Comparison of ENCODE assay signal across 17 cellular contexts in genomic region chr5:63155310-63155631, GRCh38.
DNase-seq lines count a peak whose midpoint lies in the region; ATAC-seq, FAIRE-seq and TF ChIP-seq lines count a peak whose summit lies in the region.
"Had no signal": no experiment of that assay in that cellular context is flagged by ENCODE, and none has a peak within 500 bp of the region (broad histone marks: within the 10 kb centered on the region; RNA-seq: fewer than 3 reads in every experiment).

No MANE protein-coding gene starts in this region.

- H3K27ac Mint-ChIP-seq in Calu3 (ENCODE audit: unreplicated experiment) (peak overlapping the region; percentile 92), type B pancreatic cell (peak overlapping the region; percentile 90)
- H3K27ac Mint-ChIP-seq: CD4-positive, CD25-positive, alpha-beta regulatory T cell; GM23338; IgD-negative memory B cell had no signal

- WGBS in A549 (ENCODE audit: missing lambda C conversion rate), result 7% methylated on average over 2 of the region's 2 CpGs

- DNase-seq in A549 (ENCODE audit: low read depth in 1 of 2, low spot score in 1 of 2) (no peak), Calu3 (no peak), kidney tubule cell (ENCODE audit: low spot score) (peak; percentile 2), type B pancreatic cell (ENCODE audit: extremely low spot score, unreplicated experiment) (no peak), T1000 (lab: John Stamatoyannopoulos, UW) (no peak)
- DNase-seq in activated T-cell treated with anti-CD3 and anti-CD28 coated beads, Interleukin-2, amount 50 U/mL, for 4 hours, result no peak
- DNase-seq: ACHN; BE2C; C1 segment of cervical spinal cord; CD4-positive, CD25-positive, alpha-beta regulatory T cell; DMS79 treated with DMSO at 0.1 percent for 48 hours; GF-D8; HCEC 1CT had no signal

- H3K4me2 ChIP-seq in A549, result no peak overlapping the region
- H3K4me2 ChIP-seq: GM23338 had no signal

- no peaks in the 10 kb centered on the region for H3K36me3 Mint-ChIP-seq in Calu3 (ENCODE audit: insufficient read depth, unreplicated experiment)
- no peaks in the 10 kb centered on the region for H3K36me3 Mint-ChIP-seq in type B pancreatic cell
- H3K36me3 Mint-ChIP-seq in activated T-cell treated with anti-CD3 and anti-CD28 coated beads, Interleukin-2, amount 50 U/mL, for 4 hours (ENCODE audit: insufficient read depth), result no peaks in the 10 kb centered on the region
- H3K36me3 Mint-ChIP-seq: CD4-positive, CD25-positive, alpha-beta regulatory T cell; IgD-negative memory B cell had no signal

- BruUV-seq in Calu3 (replicated peaks; lab: Mats Ljungman, UMichigan), result no TSS peak

- H3K4me3 ChIP-seq in A549, result no peak overlapping the region
- H3K4me3 ChIP-seq: GM23338 had no signal

- H3K9me3 Mint-ChIP-seq in Calu3 (ENCODE audit: low read depth, unreplicated experiment), result no peaks in the 10 kb centered on the region
- no peaks in the 10 kb centered on the region for H3K9me3 Mint-ChIP-seq in type B pancreatic cell
- no peaks in the 10 kb centered on the region for H3K9me3 Mint-ChIP-seq in activated T-cell treated with anti-CD3 and anti-CD28 coated beads, Interleukin-2, amount 50 U/mL, for 4 hours

- FAIRE-seq in A549 (lab: Jason Lieb, UNC), result peak; percentile 77
- FAIRE-seq: H54, HTR-8/SVneo had no signal

- no peaks in the 10 kb centered on the region for H3K4me1 ChIP-seq in A549
- H3K4me1 ChIP-seq: BE2C had no signal

- TF ChIP-seq CTCF in A549 (IDR thresholded peaks at IDR 0.05) (no peak), Calu3 (IDR thresholded peaks at IDR 0.05; ENCODE audit: unreplicated experiment) (no peak), type B pancreatic cell (conservative IDR thresholded peaks at IDR 0.05) (no peak)

- H3K27ac ChIP-seq in A549, result no peak overlapping the region

- CTCF ChIA-PET in A549 (lab: Yijun Ruan, JAX) (interaction anchor here (1.2 kb wide), 1 partner anchor 11 kb away, joined by 4 read pairs; no protein-coding TSS in a partner anchor), Calu3 (lab: Charles Lee) (no interaction called here)

- H3K9me3 ChIP-seq in A549, result no peaks in the 10 kb centered on the region
- H3K9me3 ChIP-seq: BE2C had no signal

- H3K4me3 Mint-ChIP-seq in Calu3 (ENCODE audit: low read depth, unreplicated experiment) (peak overlapping the region; percentile 62), type B pancreatic cell (peak overlapping the region; percentile 65)
- no peak overlapping the region for H3K4me3 Mint-ChIP-seq in activated T-cell treated with anti-CD3 and anti-CD28 coated beads, Interleukin-2, amount 50 U/mL, for 4 hours
- H3K4me3 Mint-ChIP-seq: CD4-positive, CD25-positive, alpha-beta regulatory T cell; GM23338; IgD-negative memory B cell had no signal

- no peak for ATAC-seq in A549
- no peak for ATAC-seq in activated T-cell treated with anti-CD3 and anti-CD28 coated beads, Interleukin-2, amount 50 U/mL, for 4 hours
- ATAC-seq: GM23338 had no signal

- no peak for TF ChIP-seq EP300 in A549 (IDR thresholded peaks at IDR 0.05)

- TF ChIP-seq POLR2A in A549 (IDR thresholded peaks at IDR 0.05; ENCODE audit: low read length), result no peak

- POLR2A ChIA-PET in A549 (lab: Yijun Ruan, JAX), result interaction anchor here (0.5 kb wide), 1 partner anchor 326 kb away, joined by 5 read pairs; no protein-coding TSS in a partner anchor

- TF ChIP-seq RAD21 in A549 (conservative IDR thresholded peaks at IDR 0.05 in 1 of 2, IDR thresholded peaks at IDR 0.05 in 1 of 2), result no peak

- intact Hi-C loops in Calu3 (cut with micrococcal nuclease; ENCODE audit: unreplicated experiment), result no loop called here

- peaks cover 25% of the 10 kb centered on the region for H3K4me1 Mint-ChIP-seq in Calu3 (ENCODE audit: low read depth, unreplicated experiment)
- H3K4me1 Mint-ChIP-seq in type B pancreatic cell (ENCODE audit: unreplicated experiment), result no peaks in the 10 kb centered on the region
- no peaks in the 10 kb centered on the region for H3K4me1 Mint-ChIP-seq in activated T-cell treated with anti-CD3 and anti-CD28 coated beads, Interleukin-2, amount 50 U/mL, for 4 hours (ENCODE audit: low read depth)
- H3K4me1 Mint-ChIP-seq: CD4-positive, CD25-positive, alpha-beta regulatory T cell; GM23338; IgD-negative memory B cell had no signal

- H3K27me3 Mint-ChIP-seq in Calu3 (ENCODE audit: unreplicated experiment), result no peaks in the 10 kb centered on the region
- H3K27me3 Mint-ChIP-seq in type B pancreatic cell, result no peaks in the 10 kb centered on the region
- H3K27me3 Mint-ChIP-seq in activated T-cell treated with anti-CD3 and anti-CD28 coated beads, Interleukin-2, amount 50 U/mL, for 4 hours (ENCODE audit: low read depth), result no peaks in the 10 kb centered on the region
- H3K27me3 Mint-ChIP-seq: CD4-positive, CD25-positive, alpha-beta regulatory T cell; IgD-negative memory B cell had no signal

TF ChIP-seq in A549, 52 proteins besides CTCF, POLR2A, EP300 and RAD21 (continues in another document):
- no peak for TF ChIP-seq ATOH8 (CRISPR knock-in tag; IDR thresholded peaks at IDR 0.05; ENCODE audit: low read depth)
- TF ChIP-seq USF2 (IDR thresholded peaks at IDR 0.05), result no peak
- no peak for TF ChIP-seq HOXA7 (CRISPR knock-in tag; IDR thresholded peaks at IDR 0.05)
- no peak for TF ChIP-seq RNF2 (IDR thresholded peaks at IDR 0.05; ENCODE audit: borderline replicate concordance, low read depth)
- TF ChIP-seq ZC3H11A (IDR thresholded peaks at IDR 0.05), result no peak
- no peak for TF ChIP-seq FOSL2 (IDR thresholded peaks at IDR 0.05)
- TF ChIP-seq FOSL2 (CRISPR knock-in tag; IDR thresholded peaks at IDR 0.05), result no peak
- TF ChIP-seq RFX5 (IDR thresholded peaks at IDR 0.05), result no peak
- no peak for TF ChIP-seq SMC3 (IDR thresholded peaks at IDR 0.05)
- TF ChIP-seq NFE2L2 (conservative IDR thresholded peaks at IDR 0.05; ENCODE audit: low read length), result no peak
- TF ChIP-seq EHMT2 (IDR thresholded peaks at IDR 0.05; ENCODE audit: low read depth), result no peak
- no peak for TF ChIP-seq JUN (IDR thresholded peaks at IDR 0.05)
- TF ChIP-seq REST (IDR thresholded peaks at IDR 0.05), result no peak
- TF ChIP-seq HES2 (IDR thresholded peaks at IDR 0.05), result no peak
- TF ChIP-seq HMGXB4 (CRISPR knock-in tag; IDR thresholded peaks at IDR 0.05; ENCODE audit: borderline replicate concordance), result no peak
- TF ChIP-seq ZSCAN20 (CRISPR knock-in tag; IDR thresholded peaks at IDR 0.05), result no peak
- TF ChIP-seq MYC (IDR thresholded peaks at IDR 0.05; ENCODE audit: borderline replicate concordance, low read length), result no peak
- no peak for TF ChIP-seq FOSB (CRISPR knock-in tag; IDR thresholded peaks at IDR 0.05)
